In genomic region chr18:55119434-55119833, GRCh38 we compare ENCODE assay signal across 22 cellular contexts.
DNase-seq lines count a peak whose midpoint lies in the region; ATAC-seq, FAIRE-seq and TF ChIP-seq lines count a peak whose summit lies in the region.
"Had no signal": no experiment of that assay in that cellular context is flagged by ENCODE, and none has a peak within 500 bp of the region (broad histone marks: within the 10 kb centered on the region; RNA-seq: fewer than 3 reads in every experiment).

No MANE protein-coding gene starts in this region.

- no peak overlapping the region for H3K14ac ChIP-seq in mesenchymal stem cell (ENCODE audit: low read length in 2 of 2)

- H3K9me3 ChIP-seq in heart right ventricle (peaks cover 0 to 16% (median 5%) of the 10 kb centered on the region in 11 donors), astrocyte (ENCODE audit: insufficient read depth, low read depth, low read length) (no peaks in the 10 kb centered on the region), mesenchymal stem cell (ENCODE audit: control insufficient read depth, low read length) (no peaks in the 10 kb centered on the region)
- H3K9me3 ChIP-seq: BE2C, SJSA1 had no signal

- WGBS in heart right ventricle, 2 donors: 59 to 62% methylated on average over 6 of the region's 6 CpGs
- 70% methylated on average over 3 of the region's 6 CpGs for WGBS in mesenchymal stem cell

- no peaks in the 10 kb centered on the region for H3K79me1 ChIP-seq in mesenchymal stem cell (replicated peaks; ENCODE audit: low read length, poor library complexity, severe bottlenecking)

- H3K4me2 ChIP-seq in astrocyte (ENCODE audit: low read length): no peak overlapping the region
- no peak overlapping the region for H3K4me2 ChIP-seq in mesenchymal stem cell (ENCODE audit: low read length, poor library complexity, severe bottlenecking)
- H3K4me2 ChIP-seq: KMS-11 had no signal

- peak overlapping the region; percentile 73 for H3K27ac Mint-ChIP-seq in astrocyte (ENCODE audit: unreplicated experiment)
- H3K27ac Mint-ChIP-seq: CD4-positive, alpha-beta T cell; H9 had no signal

- H2BK15ac ChIP-seq in mesenchymal stem cell (ENCODE audit: low read depth, poor library complexity, severe bottlenecking): no peak overlapping the region

- intact Hi-C loops in heart right ventricle (cut with DNase I) (loop anchor here in 5 of 10 donors (2.0 to 10.0 kb wide), 6 partner anchors 45 to 405 kb away; no protein-coding TSS in a partner anchor), Right ventricle myocardium superior (cut with DNase I) (loop anchor here (10.0 kb wide), 1 partner anchor 105 kb away; no protein-coding TSS in a partner anchor)

- H4K91ac ChIP-seq in mesenchymal stem cell (ENCODE audit: low read length): no peak overlapping the region

- H2AK5ac ChIP-seq in mesenchymal stem cell (ENCODE audit: low read length, severe bottlenecking): no peak overlapping the region

- ATAC-seq in heart right ventricle (peak in 6 of 8 donors; percentile 22 to 78 (median 59)), Right ventricle myocardium superior (ENCODE audit: poor library complexity) (no peak)
- ATAC-seq: GM12878 had no signal

- H3K36me3 ChIP-seq in heart right ventricle (no peaks in the 10 kb centered on the region), astrocyte (ENCODE audit: insufficient read depth, low read length) (no peaks in the 10 kb centered on the region), mesenchymal stem cell (ENCODE audit: control insufficient read depth in 1 of 2, insufficient read depth in 2 of 2, low read depth in 1 of 2, low read length in 2 of 2) (no peaks in the 10 kb centered on the region)
- H3K36me3 ChIP-seq: BE2C, SJSA1 had no signal

- no peaks in the 10 kb centered on the region for H4K20me1 ChIP-seq in astrocyte (ENCODE audit: insufficient read depth, low read length)

- peaks cover 0 to 44% (median 6%) of the 10 kb centered on the region in 9 donors for H3K4me1 ChIP-seq in heart right ventricle
- H3K4me1 ChIP-seq in astrocyte (ENCODE audit: insufficient read depth, low read length): peaks cover 3% of the 10 kb centered on the region
- no peaks in the 10 kb centered on the region for H3K4me1 ChIP-seq in mesenchymal stem cell (ENCODE audit: control insufficient read depth, insufficient read depth, low read depth, low read length)
- H3K4me1 ChIP-seq: BE2C, SJSA1 had no signal

- H4K8ac ChIP-seq in mesenchymal stem cell (ENCODE audit: low read length): no peak overlapping the region

- H2AFZ ChIP-seq in astrocyte (ENCODE audit: low read depth, low read length): no peak overlapping the region
- H2AFZ ChIP-seq in mesenchymal stem cell (ENCODE audit: low read depth, low read length): no peak overlapping the region

- no peaks in the 10 kb centered on the region for H3K27me3 Mint-ChIP-seq in astrocyte (ENCODE audit: low read depth, unreplicated experiment)
- H3K27me3 Mint-ChIP-seq: CD4-positive, alpha-beta T cell had no signal

- DNase-seq in heart right ventricle (peak in 1 of 2 donors; percentile 19), Right ventricle myocardium superior (no peak), NCI-H226 (peak; percentile 14), astrocyte (ENCODE audit: low read depth) (peak; percentile 67), mesenchymal stem cell (no peak), HK-2 (ENCODE audit: unreplicated experiment) (no peak), OCI-M2 (lab: John Stamatoyannopoulos, UW; ENCODE audit: unreplicated experiment) (no peak), nucleus accumbens (lab: John Stamatoyannopoulos, UW) (no peak)
- DNase-seq: 8988T; BE2C; CD4-positive, alpha-beta T cell; DMS79 treated with DMSO at 0.1 percent for 48 hours; GDM1; H9; NCI-H1105 treated with DMSO at 0.1 percent for 48 hours; NCI-H187 treated with DMSO at 0.1 percent for 48 hours; NCI-H446; NCI-H69 had no signal

- H3K4me3 ChIP-seq in heart right ventricle (no peak overlapping the region), astrocyte (ENCODE audit: insufficient read depth, low read depth, low read length) (no peak overlapping the region), mesenchymal stem cell (ENCODE audit: insufficient read depth in 1 of 2, low read depth in 1 of 2, low read length in 2 of 2) (no peak overlapping the region)
- H3K4me3 ChIP-seq: GM12878, SJSA1 had no signal

- H3K18ac ChIP-seq in mesenchymal stem cell (ENCODE audit: low read depth in 1 of 2, low read length in 2 of 2): no peak overlapping the region

- H3K23ac ChIP-seq in mesenchymal stem cell (ENCODE audit: low read length in 2 of 2): no peak overlapping the region

- H3K9ac ChIP-seq in astrocyte (ENCODE audit: low read length) (no peak overlapping the region), mesenchymal stem cell (ENCODE audit: low read length) (no peak overlapping the region)
- H3K9ac ChIP-seq: KMS-11 had no signal

- FAIRE-seq in astrocyte (lab: Jason Lieb, UNC): no peak
- FAIRE-seq: GM12878 had no signal

- H2BK12ac ChIP-seq in mesenchymal stem cell (ENCODE audit: low read length in 2 of 2): no peak overlapping the region

- H3K27ac ChIP-seq in heart right ventricle (peak overlapping the region in 7 of 10 donors; percentile 9 to 73 (median 48)), astrocyte (ENCODE audit: low read depth, low read length) (no peak overlapping the region), mesenchymal stem cell (ENCODE audit: low read length, poor library complexity, severe bottlenecking) (peak overlapping the region; percentile 10)
- H3K27ac ChIP-seq: KMS-11, RWPE1, SJSA1 had no signal

- H2BK120ac ChIP-seq in mesenchymal stem cell (ENCODE audit: low read depth, low read length): no peak overlapping the region

- peaks cover 2% of the 10 kb centered on the region for H3K9me3 Mint-ChIP-seq in astrocyte (ENCODE audit: unreplicated experiment)
- H3K9me3 Mint-ChIP-seq: H9 had no signal

- no peak overlapping the region for H3K4ac ChIP-seq in mesenchymal stem cell (ENCODE audit: low read depth in 1 of 2, low read length in 2 of 2)

- H3K4me3 Mint-ChIP-seq in astrocyte (ENCODE audit: unreplicated experiment): no peak overlapping the region
- H3K4me3 Mint-ChIP-seq: CD4-positive, alpha-beta T cell; H9 had no signal

- no peaks in the 10 kb centered on the region for H3K36me3 Mint-ChIP-seq in astrocyte (ENCODE audit: low read depth, unreplicated experiment)

- no peaks in the 10 kb centered on the region for H3K27me3 ChIP-seq in heart right ventricle
- H3K27me3 ChIP-seq in astrocyte (ENCODE audit: insufficient read depth, low read length): no peaks in the 10 kb centered on the region
- H3K27me3 ChIP-seq in mesenchymal stem cell (ENCODE audit: control insufficient read depth in 1 of 2, insufficient read depth in 1 of 2, low read length in 2 of 2): no peaks in the 10 kb centered on the region
- H3K27me3 ChIP-seq: BE2C, SJSA1 had no signal

- H2BK5ac ChIP-seq in mesenchymal stem cell (ENCODE audit: low read depth, low read length, poor library complexity, severe bottlenecking): no peak overlapping the region

- TF ChIP-seq CTCF in heart right ventricle (IDR thresholded peaks at IDR 0.05) (no peak), astrocyte (IDR thresholded peaks at IDR 0.05; ENCODE audit: insufficient read depth, low read depth, low read length) (no peak)

- H3K4me1 Mint-ChIP-seq in astrocyte (ENCODE audit: low read depth, unreplicated experiment): peaks cover 19% of the 10 kb centered on the region
- H3K4me1 Mint-ChIP-seq: H9 had no signal

- H3K79me2 ChIP-seq in astrocyte (ENCODE audit: insufficient read depth, low read length): no peaks in the 10 kb centered on the region

Comparison
In these comparisons a context has a peak if more than half of its experiments do, and no peak if none do; other contexts are left out.
1. DNase-seq: peak in NCI-H226 (single experiment) and astrocyte (single experiment); none in Right ventricle myocardium superior (single experiment), mesenchymal stem cell (single experiment), HK-2 (single experiment), OCI-M2 (single experiment) and nucleus accumbens (0 of 56).